Comparison of ENCODE assay signal across 8 cellular contexts in genomic region chr6:22954749-22955385, GRCh38.
DNase-seq lines count a peak whose midpoint lies in the region; ATAC-seq and TF ChIP-seq lines count a peak whose summit lies in the region.

No MANE protein-coding gene starts in this region.

- no peak for TF ChIP-seq CTCF in PC-9 (conservative IDR thresholded peaks at IDR 0.05)
- no peak for TF ChIP-seq CTCF in mucosa of descending colon (IDR thresholded peaks at IDR 0.05)

- H3F3A ChIP-seq in PC-9 (ENCODE audit: insufficient read depth, low read depth), result no peaks in the 10 kb centered on the region

- ATAC-seq in GM18867 (IDR thresholded peaks at IDR 0.05; ENCODE audit: unreplicated experiment) (peak; percentile 77), HG02870 (IDR thresholded peaks at IDR 0.05; ENCODE audit: unreplicated experiment) (peak; percentile 64), mucosa of descending colon (no peak)

- H3K79me2 ChIP-seq in PC-9 (ENCODE audit: low read depth), result no peaks in the 10 kb centered on the region

- H3K36me3 ChIP-seq in PC-9 (ENCODE audit: low read depth) (no peaks in the 10 kb centered on the region), mucosa of descending colon (ENCODE audit: low read depth) (no peaks in the 10 kb centered on the region)

- peak overlapping the region; percentile 76 for H2AFZ ChIP-seq in PC-9

- H3K4me3 ChIP-seq in PC-9 (peak overlapping the region; percentile 44), mucosa of descending colon (no peak overlapping the region)

- no TSS peak for BruUV-seq in PC-9 (replicated peaks; lab: Mats Ljungman, UMichigan)

- H4K20me1 ChIP-seq in PC-9 (ENCODE audit: insufficient read depth), result no peaks in the 10 kb centered on the region

- peaks cover 11% of the 10 kb centered on the region; the same call in 1 of the 2 replicates for H3K4me1 ChIP-seq in PC-9 (replicated peaks; ENCODE audit: insufficient read depth)
- no peaks in the 10 kb centered on the region for H3K4me1 ChIP-seq in mucosa of descending colon (ENCODE audit: low read depth)

- H3K4me2 ChIP-seq in PC-9, result peak overlapping the region; percentile 71

- no peaks in the 10 kb centered on the region for H3K9me3 ChIP-seq in PC-9 (ENCODE audit: insufficient read depth, low read depth)
- H3K9me3 ChIP-seq in mucosa of descending colon, result no peaks in the 10 kb centered on the region

- DNase-seq in PC-9, result no peak
- peak; percentile 41 for DNase-seq in fibroblast of peridontal ligament (ENCODE audit: extremely low read depth)
- DNase-seq in stromal cell of bone marrow (ENCODE audit: low read depth), result peak; percentile 2
- no peak for DNase-seq in NCI-H2081 treated with DMSO at 0.1 percent for 48 hours (lab: John Stamatoyannopoulos, UW)
- DNase-seq in mucosa of descending colon, result no peak
- no peak for DNase-seq in A172 (ENCODE audit: low spot score)

- H3K27me3 ChIP-seq in PC-9 (ENCODE audit: insufficient read depth, low read depth), result no peaks in the 10 kb centered on the region

- intact Hi-C loops in PC-9 (cut with micrococcal nuclease; ENCODE audit: unreplicated experiment), result no loop called here
- intact Hi-C loops in mucosa of descending colon (cut with DNase I, micrococcal nuclease), result no loop called here

- POLR2A ChIA-PET in PC-9 (lab: Charles Lee; ENCODE audit: unreplicated experiment), result no interaction called here

- 0 out of 2 replicates have a peak overlapping the region, but pooled peaks have one; percentile 13 for H3K27ac ChIP-seq in PC-9

- H3K9me2 ChIP-seq in PC-9 (ENCODE audit: insufficient read depth), result no peaks in the 10 kb centered on the region

- CTCF ChIA-PET in PC-9 (lab: Charles Lee), result no interaction called here

Comparison
In these comparisons a context has a peak if more than half of its experiments do, and no peak if none do; other contexts are left out.
1. DNase-seq: peak in fibroblast of peridontal ligament (single experiment) and stromal cell of bone marrow (single experiment); none in PC-9 (0 of 2), NCI-H2081 treated with DMSO at 0.1 percent for 48 hours (single experiment), mucosa of descending colon (0 of 3) and A172 (single experiment).